1 cellular context compared by ENCODE assay signal in the genomic region with DNA sequence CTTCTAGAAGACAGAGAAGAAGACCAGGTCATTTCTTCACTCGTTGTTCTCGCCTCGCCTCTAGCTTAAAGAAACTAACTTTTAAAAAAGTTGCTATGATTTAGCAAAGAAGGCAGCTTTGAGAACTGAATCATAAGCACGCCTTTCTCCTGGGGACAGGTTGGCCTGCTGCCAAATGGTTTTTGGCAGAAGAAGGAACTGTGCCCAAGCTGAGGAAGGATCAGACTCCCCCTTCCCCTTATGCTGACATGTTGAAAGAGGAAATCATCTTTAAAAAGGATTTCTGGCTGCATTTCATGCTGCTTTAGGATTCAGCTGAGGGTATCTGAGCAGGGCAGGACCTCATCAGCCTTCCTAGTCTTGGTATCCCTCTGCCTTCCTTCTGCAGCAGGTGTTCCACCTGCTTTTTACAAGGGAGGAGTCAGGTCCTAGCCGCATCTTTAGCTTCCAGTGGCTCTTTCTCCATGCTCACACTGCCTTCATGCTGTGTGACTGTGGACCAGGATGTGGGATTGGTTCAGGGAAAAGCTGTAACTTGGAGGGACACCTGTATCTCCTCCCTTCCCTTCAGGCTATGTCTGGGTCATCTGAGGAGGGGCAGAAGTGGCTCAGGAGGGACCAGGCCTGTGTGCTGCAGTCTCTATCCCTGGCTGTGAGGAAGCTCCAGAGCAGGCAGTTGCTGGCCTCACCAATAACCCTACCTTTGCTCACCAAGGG.
A peak's percentile ranks its signal among the peaks of the same experiment; 100 is the strongest.
TF ChIP-seq lines count a peak whose summit lies in the region.

No MANE protein-coding gene starts in this region.

TF ChIP-seq in IMR-90, 13 proteins besides CTCF, POLR2A, EP300 and RAD21:
- TF ChIP-seq RCOR1 (IDR thresholded peaks at IDR 0.05; ENCODE audit: insufficient replicate concordance, low read length): no peak
- TF ChIP-seq, protein P1, sequence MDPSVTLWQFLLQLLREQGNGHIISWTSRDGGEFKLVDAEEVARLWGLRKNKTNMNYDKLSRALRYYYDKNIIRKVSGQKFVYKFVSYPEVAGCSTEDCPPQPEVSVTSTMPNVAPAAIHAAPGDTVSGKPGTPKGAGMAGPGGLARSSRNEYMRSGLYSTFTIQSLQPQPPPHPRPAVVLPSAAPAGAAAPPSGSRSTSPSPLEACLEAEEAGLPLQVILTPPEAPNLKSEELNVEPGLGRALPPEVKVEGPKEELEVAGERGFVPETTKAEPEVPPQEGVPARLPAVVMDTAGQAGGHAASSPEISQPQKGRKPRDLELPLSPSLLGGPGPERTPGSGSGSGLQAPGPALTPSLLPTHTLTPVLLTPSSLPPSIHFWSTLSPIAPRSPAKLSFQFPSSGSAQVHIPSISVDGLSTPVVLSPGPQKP (IDR thresholded peaks at IDR 0.05; ENCODE audit: borderline replicate concordance, low read depth, low read length): no peak
- TF ChIP-seq CHD1 (IDR thresholded peaks at IDR 0.05; ENCODE audit: low read depth, low read length): no peak
- TF ChIP-seq MXI1 (IDR thresholded peaks at IDR 0.05; ENCODE audit: borderline replicate concordance, low read depth, low read length): peak; percentile 70; the same call in 1 of the 2 replicates
- no peak for TF ChIP-seq FOS (IDR thresholded peaks at IDR 0.05; ENCODE audit: low read depth, low read length)
- no peak for TF ChIP-seq RFX5 (IDR thresholded peaks at IDR 0.05; ENCODE audit: low read depth, low read length)
- no peak; the same call in 1 of the 2 replicates for TF ChIP-seq BHLHE40 (IDR thresholded peaks at IDR 0.05; ENCODE audit: low read depth, low read length)
